In genomic region chr2:233538741-233539140, GRCh38 we compare ENCODE assay signal across 9 cellular contexts.
"Had no signal": no experiment of that assay in that cellular context is flagged by ENCODE, and none has a peak within 500 bp of the region (broad histone marks: within the 10 kb centered on the region; RNA-seq: fewer than 3 reads in every experiment).

No MANE protein-coding gene starts in this region.

- H3K9me3 Mint-ChIP-seq: GM23338, H9, HFFc6 had no signal

- H3K36me3 ChIP-seq: HAP-1 had no signal

- ATAC-seq: GM23338, HCT116 had no signal

- H3K4me3 Mint-ChIP-seq: GM23338, H9, HFFc6 had no signal

- DNase-seq: GM23248, GOT3, H7, H9, HCEC 1CT, HFFc6 had no signal

- H3K27ac ChIP-seq: GM23248 had no signal

- H3K9me3 ChIP-seq: HAP-1 had no signal

- H3K4me2 ChIP-seq: GM23338 had no signal

- H3K27ac Mint-ChIP-seq: GM23338, H9, HFFc6 had no signal

- H3K4me3 ChIP-seq: GM23248, GM23338, HAP-1 had no signal

- H3K4me1 Mint-ChIP-seq: H9 had no signal

- H3K4me1 ChIP-seq: HAP-1 had no signal

- H2AFZ ChIP-seq: GM23248, GM23338 had no signal

- H3K9ac ChIP-seq: GM23248 had no signal
